ENCODE assay signal across 8 cellular contexts in genomic region chr1:207848234-207848633, GRCh38.
DNase-seq lines count a peak whose midpoint lies in the region; ATAC-seq and TF ChIP-seq lines count a peak whose summit lies in the region.

No MANE protein-coding gene starts in this region.

- intact Hi-C loops in ascending aorta (cut with DNase I) (loop anchor here (2.0 kb wide), 1 partner anchor 19 kb away; no protein-coding TSS in a partner anchor), left lung (cut with DNase I) (no loop called here)

- H3K36me3 ChIP-seq in ascending aorta (no peaks in the 10 kb centered on the region), left lung (peaks cover 0 to 7% of the 10 kb centered on the region in 2 donors)

- H3K4me3 ChIP-seq in ascending aorta, result no peak overlapping the region
- no peak overlapping the region for H3K4me3 ChIP-seq in left lung

- no peak overlapping the region for H3K4me3 Mint-ChIP-seq in type B pancreatic cell

- peak overlapping the region; percentile 64 to 82 for H3K27ac ChIP-seq in ascending aorta
- H3K27ac ChIP-seq in left lung, result peak overlapping the region; percentile 29 to 83

- peak overlapping the region; percentile 28 for H3K27ac Mint-ChIP-seq in type B pancreatic cell

- no peaks in the 10 kb centered on the region for H3K9me3 Mint-ChIP-seq in type B pancreatic cell

- DNase-seq in activated naive CD4-positive, alpha-beta T cell treated with Interleukin-2 at 50 U/mL for 16 hours, result peak; percentile 62
- no peak for DNase-seq in activated naive CD4-positive, alpha-beta T cell (lab: John Stamatoyannopoulos, UW)
- DNase-seq in NCI-H226, result peak; percentile 71
- DNase-seq in ascending aorta (ENCODE audit: low spot score in 2 of 2), result peak; percentile 53 to 84
- DNase-seq in left lung, result peak; percentile 83 to 93
- DNase-seq in type B pancreatic cell (ENCODE audit: extremely low spot score, unreplicated experiment), result no peak
- no peak for DNase-seq in OCI-M1 (lab: John Stamatoyannopoulos, UW)

- H3K9me3 ChIP-seq in ascending aorta (no peaks in the 10 kb centered on the region), left lung (no peaks in the 10 kb centered on the region)

- H3K4me1 Mint-ChIP-seq in type B pancreatic cell (ENCODE audit: unreplicated experiment), result peaks cover 14% of the 10 kb centered on the region

- H3K27me3 Mint-ChIP-seq in type B pancreatic cell, result no peaks in the 10 kb centered on the region

- ATAC-seq in left lung, result peak; percentile 93
- ATAC-seq in HG02623 (IDR thresholded peaks at IDR 0.05; ENCODE audit: unreplicated experiment), result no peak

- peaks cover 20 to 72% of the 10 kb centered on the region in 2 donors for H3K4me1 ChIP-seq in ascending aorta
- H3K4me1 ChIP-seq in left lung, result peaks cover 10 to 88% of the 10 kb centered on the region in 2 donors

- H3K27me3 ChIP-seq in ascending aorta (no peaks in the 10 kb centered on the region), left lung (no peaks in the 10 kb centered on the region)

- H3K36me3 Mint-ChIP-seq in type B pancreatic cell, result peaks cover 5% of the 10 kb centered on the region

- no peak for TF ChIP-seq CTCF in ascending aorta (IDR thresholded peaks at IDR 0.05)
- TF ChIP-seq CTCF in left lung (IDR thresholded peaks at IDR 0.05), result no peak
- TF ChIP-seq CTCF in type B pancreatic cell (conservative IDR thresholded peaks at IDR 0.05), result no peak

Comparison
In these comparisons a context has a peak if more than half of its experiments do, and no peak if none do; other contexts are left out.
1. DNase-seq: peak in activated naive CD4-positive, alpha-beta T cell treated with Interleukin-2 at 50 U/mL for 16 hours (single experiment), NCI-H226 (single experiment), ascending aorta (2 of 2) and left lung (2 of 2); none in activated naive CD4-positive, alpha-beta T cell (0 of 4), type B pancreatic cell (single experiment) and OCI-M1 (single experiment).